ENCODE assay signal across 8 cellular contexts in the genomic region with DNA sequence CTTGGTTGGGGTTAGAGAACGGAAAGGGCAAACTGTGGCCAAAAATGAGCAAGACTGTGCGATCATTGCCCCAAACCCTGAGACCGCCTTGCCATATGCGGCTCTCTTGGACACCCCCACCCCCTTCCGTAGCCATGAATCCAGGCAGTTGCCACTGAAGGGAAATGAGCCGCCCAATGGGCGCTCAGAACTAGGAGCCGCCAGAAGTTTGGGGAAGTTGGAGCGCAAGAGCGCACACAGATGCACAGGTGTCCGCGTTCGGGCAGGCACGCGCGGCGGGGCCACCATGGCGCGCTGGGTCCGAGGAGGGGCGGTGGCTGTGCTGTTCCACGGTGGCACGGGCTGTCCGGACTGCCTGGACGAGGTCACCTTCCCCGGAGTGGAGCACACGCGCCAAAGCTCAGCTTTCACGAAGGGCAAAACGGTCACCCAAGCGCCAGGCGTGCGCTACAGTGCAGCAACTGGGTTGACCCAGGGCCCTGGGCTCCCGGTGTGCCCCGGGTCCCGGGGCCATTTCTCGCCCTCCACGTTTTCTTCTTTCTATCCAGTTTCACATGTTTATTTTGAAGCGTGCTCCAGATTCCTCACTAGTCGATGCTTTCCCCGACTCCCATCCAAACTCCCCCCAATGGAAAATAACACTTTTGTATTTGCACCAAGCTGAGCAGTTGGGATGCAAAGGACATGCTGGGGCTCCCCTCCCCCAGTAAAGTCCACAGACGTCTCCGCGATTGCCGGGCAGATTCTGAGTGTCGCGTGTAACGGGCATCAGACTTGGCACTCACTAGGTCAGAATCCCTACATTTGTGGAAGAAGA. TPM values are rescaled to one million over a fixed set of nuclear protein-coding genes. Genes with fewer than 3 reads are reported as not detected.
DNase-seq lines count a peak whose midpoint lies in the region; ATAC-seq and TF ChIP-seq lines count a peak whose summit lies in the region.

No MANE protein-coding gene starts in this region.

- no peak overlapping the region for H3K27ac ChIP-seq in ectodermal cell (ENCODE audit: insufficient read depth, low read depth, low read length, poor library complexity, severe bottlenecking)
- H3K27ac ChIP-seq in upper lobe of right lung = no peak overlapping the region
- no peak overlapping the region for H3K27ac ChIP-seq in colonic mucosa

- H3K27me3 ChIP-seq in ectodermal cell (ENCODE audit: control insufficient read depth, insufficient read depth, low read length, poor library complexity, severe bottlenecking) = peaks cover 75% of the 10 kb centered on the region
- H3K27me3 ChIP-seq in upper lobe of right lung = peaks cover 70% of the 10 kb centered on the region
- peaks cover 56% of the 10 kb centered on the region for H3K27me3 ChIP-seq in colonic mucosa

- H3K4me1 ChIP-seq in ectodermal cell (ENCODE audit: control insufficient read depth, insufficient read depth, low read length) = peaks cover 13% of the 10 kb centered on the region
- peaks cover 15% of the 10 kb centered on the region for H3K4me1 ChIP-seq in upper lobe of right lung
- H3K4me1 ChIP-seq in colonic mucosa = no peaks in the 10 kb centered on the region

- 1% methylated on average over 48 of the region's 48 CpGs for WGBS in ectodermal cell, 2 experiments

- TF ChIP-seq CTCF in mesothelial cell of epicardium (IDR thresholded peaks at IDR 0.05; ENCODE audit: unreplicated experiment) = no peak
- no peak for TF ChIP-seq CTCF in upper lobe of right lung (IDR thresholded peaks at IDR 0.05)
- TF ChIP-seq CTCF in colonic mucosa (IDR thresholded peaks at IDR 0.05) = no peak

- no peaks in the 10 kb centered on the region for H3K9me3 ChIP-seq in ectodermal cell (ENCODE audit: control insufficient read depth, low read length)
- no peaks in the 10 kb centered on the region for H3K9me3 ChIP-seq in upper lobe of right lung
- no peaks in the 10 kb centered on the region for H3K9me3 ChIP-seq in colonic mucosa

- no peaks in the 10 kb centered on the region for H3K36me3 ChIP-seq in ectodermal cell (ENCODE audit: control insufficient read depth, insufficient read depth, low read length)
- no peaks in the 10 kb centered on the region for H3K36me3 ChIP-seq in upper lobe of right lung
- no peaks in the 10 kb centered on the region for H3K36me3 ChIP-seq in colonic mucosa

- peak overlapping the region; percentile 46 for H3K27ac Mint-ChIP-seq in activated CD8-positive, alpha-beta memory T cell treated with anti-CD3 and anti-CD28 coated beads, Interleukin-2, amount 10 ng/mL, durations not matched to agents 7 days and 5 days
- no peak overlapping the region for H3K27ac Mint-ChIP-seq in mesothelial cell of epicardium

- H3K4me1 Mint-ChIP-seq in activated CD8-positive, alpha-beta memory T cell treated with anti-CD3 and anti-CD28 coated beads, Interleukin-2, amount 10 ng/mL, durations not matched to agents 7 days and 5 days = peaks cover 3% of the 10 kb centered on the region
- H3K4me1 Mint-ChIP-seq in mesothelial cell of epicardium = peaks cover 23% of the 10 kb centered on the region

- peaks cover 55% of the 10 kb centered on the region for H3K27me3 Mint-ChIP-seq in activated CD8-positive, alpha-beta memory T cell treated with anti-CD3 and anti-CD28 coated beads, Interleukin-2, amount 10 ng/mL, durations not matched to agents 7 days and 5 days
- H3K27me3 Mint-ChIP-seq in mesothelial cell of epicardium (ENCODE audit: low read depth) = peaks cover 73% of the 10 kb centered on the region

- H3K4me3 ChIP-seq in ectodermal cell (ENCODE audit: insufficient read depth, low read depth, low read length) = peak overlapping the region; percentile 59
- peak overlapping the region; percentile 50 for H3K4me3 ChIP-seq in upper lobe of right lung
- no peak overlapping the region for H3K4me3 ChIP-seq in colonic mucosa

- intact Hi-C loops in upper lobe of right lung (cut with DNase I) (no loop called here), colonic mucosa (cut with DNase I) (no loop called here)

- peaks cover 5% of the 10 kb centered on the region for H3K36me3 Mint-ChIP-seq in activated CD8-positive, alpha-beta memory T cell treated with anti-CD3 and anti-CD28 coated beads, Interleukin-2, amount 10 ng/mL, durations not matched to agents 7 days and 5 days
- no peaks in the 10 kb centered on the region for H3K36me3 Mint-ChIP-seq in mesothelial cell of epicardium

- H3K4me3 Mint-ChIP-seq in activated CD8-positive, alpha-beta memory T cell treated with anti-CD3 and anti-CD28 coated beads, Interleukin-2, amount 10 ng/mL, durations not matched to agents 7 days and 5 days = no peak overlapping the region
- H3K4me3 Mint-ChIP-seq in mesothelial cell of epicardium = peak overlapping the region; percentile 78

- no peak for ATAC-seq in activated CD8-positive, alpha-beta memory T cell treated with anti-CD3 and anti-CD28 coated beads, Interleukin-2, amount 10 ng/mL, durations not matched to agents 7 days and 5 days
- ATAC-seq in upper lobe of right lung (no peak), HG02852 (IDR thresholded peaks at IDR 0.05; ENCODE audit: unreplicated experiment) (no peak)

- H3K9me3 Mint-ChIP-seq in activated CD8-positive, alpha-beta memory T cell treated with anti-CD3 and anti-CD28 coated beads, Interleukin-2, amount 10 ng/mL, durations not matched to agents 7 days and 5 days (ENCODE audit: low read depth) = no peaks in the 10 kb centered on the region
- H3K9me3 Mint-ChIP-seq in mesothelial cell of epicardium = no peaks in the 10 kb centered on the region

- no peak overlapping the region for H3K9ac ChIP-seq in colonic mucosa (ENCODE audit: low read depth in 2 of 2, low read length in 2 of 2)

- CTCF ChIA-PET in activated CD8-positive, alpha-beta memory T cell treated with anti-CD3 and anti-CD28 coated beads, Interleukin-2, amount 10 ng/mL, durations not matched to agents 7 days and 5 days (lab: Charles Lee) = no interaction called here

- no peak for DNase-seq in activated CD8-positive, alpha-beta memory T cell treated with anti-CD3 and anti-CD28 coated beads, Interleukin-2, amount 10 ng/mL, durations not matched to agents 7 days and 5 days
- DNase-seq in activated CD8-positive, alpha-beta memory T cell treated with anti-CD3 and anti-CD28 coated beads, Interleukin-2, amount 50 U/mL, for 48 hours = no peak
- DNase-seq in mesothelial cell of epicardium (ENCODE audit: low spot score in 2 of 2, unreplicated experiment in 2 of 2) (no peak), upper lobe of right lung (no peak), colonic mucosa (no peak), medulla oblongata (ENCODE audit: extremely low spot score) (no peak)

RNA-seq across cellular contexts. Expression of a gene that starts 0.9 kb away (rescaled TPM):
- not detected for total RNA-seq in activated CD8-positive, alpha-beta memory T cell treated with anti-CD3 and anti-CD28 coated beads, Interleukin-2, amount 10 ng/mL, durations not matched to agents 7 days and 5 days
- 4.8 TPM for polyA plus RNA-seq in ectodermal cell (2013, experiment 1 of 4)
- 6.1 TPM for polyA plus RNA-seq in ectodermal cell (2013, experiment 2 of 4)
- polyA plus RNA-seq in ectodermal cell (2013, experiment 3 of 4) = 6.2 TPM
- 7.9 TPM for polyA plus RNA-seq in ectodermal cell (2013, experiment 4 of 4)
- total RNA-seq in mesothelial cell of epicardium = 12.8 to 14.3 TPM (median 13.0 TPM) in 3 replicates
- total RNA-seq in upper lobe of right lung = 6.0 TPM
- 1 to 10 TPM in 1 of 2 donors, under 1 TPM in 1; 0.37 to 3.4 TPM for total RNA-seq in colonic mucosa
